8 cellular contexts compared by ENCODE assay signal in the genomic region with DNA sequence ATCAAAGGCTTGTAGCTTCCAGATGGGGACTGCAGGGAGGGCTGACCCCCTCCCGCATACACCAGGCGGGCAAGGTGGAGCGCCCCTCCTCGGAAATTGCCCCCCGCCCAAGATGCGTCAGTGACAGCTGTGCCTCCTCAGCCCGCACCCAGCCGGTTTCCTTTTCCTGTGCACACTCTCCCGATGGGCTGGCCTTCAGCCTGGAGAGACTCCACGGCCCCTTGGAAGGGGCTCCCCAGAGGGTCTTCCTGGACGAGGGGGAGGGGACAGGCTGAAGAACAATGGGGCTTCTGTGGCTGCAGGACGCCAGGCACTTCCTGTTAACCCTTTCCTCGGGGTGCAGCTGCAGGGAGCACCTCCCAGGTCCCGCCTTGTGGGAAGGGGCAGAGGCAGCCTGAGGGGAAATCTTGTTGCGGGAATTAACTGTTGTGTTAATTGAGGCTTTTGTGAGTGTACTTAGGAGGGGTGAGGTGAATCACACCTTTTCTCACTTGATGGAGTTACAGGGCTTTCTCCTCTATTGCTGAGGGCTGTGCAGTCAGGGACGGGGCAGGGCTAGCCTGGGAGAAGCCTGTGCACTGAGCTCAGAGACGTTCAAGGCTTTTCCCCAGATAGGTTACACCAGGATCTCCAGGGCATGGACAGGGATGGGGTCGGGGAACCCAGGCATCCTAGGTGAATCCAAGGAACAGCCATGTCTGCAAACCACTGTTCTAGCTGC. TPM values are rescaled to one million over a fixed set of nuclear protein-coding genes. Genes with fewer than 3 reads are reported as not detected.
DNase-seq lines count a peak whose midpoint lies in the region; ATAC-seq, FAIRE-seq and TF ChIP-seq lines count a peak whose summit lies in the region.

No MANE protein-coding gene starts in this region.

- H3K4me1 ChIP-seq in A549: peaks cover 74% of the 10 kb centered on the region

- no peak for FAIRE-seq in A549 (lab: Jason Lieb, UNC)

- TF ChIP-seq CTCF in A549 (IDR thresholded peaks at IDR 0.05) (no peak), progenitor cell of endocrine pancreas (IDR thresholded peaks at IDR 0.05; ENCODE audit: unreplicated experiment) (no peak)

- H3K36me3 Mint-ChIP-seq in activated naive CD8-positive, alpha-beta T cell: no peaks in the 10 kb centered on the region
- H3K36me3 Mint-ChIP-seq in progenitor cell of endocrine pancreas (ENCODE audit: insufficient read depth): no peaks in the 10 kb centered on the region

- peak overlapping the region; percentile 83 for H3K27ac Mint-ChIP-seq in activated naive CD8-positive, alpha-beta T cell
- H3K27ac Mint-ChIP-seq in progenitor cell of endocrine pancreas: peak overlapping the region; percentile 98

- CTCF ChIA-PET in A549 (lab: Yijun Ruan, JAX): interaction anchor here (0.9 to 3.0 kb wide), 5 partner anchors 12 to 187 kb away, joined by 4 to 10 read pairs (median 6); partner anchors contain the start of genes IER2 and STX10

- peak overlapping the region; percentile 83 for H3K4me3 Mint-ChIP-seq in activated naive CD8-positive, alpha-beta T cell
- H3K4me3 Mint-ChIP-seq in progenitor cell of endocrine pancreas (ENCODE audit: low read depth): peak overlapping the region; percentile 69

- H3K4me1 Mint-ChIP-seq in activated naive CD8-positive, alpha-beta T cell (ENCODE audit: low read depth): peaks cover 73% of the 10 kb centered on the region
- peaks cover 37% of the 10 kb centered on the region for H3K4me1 Mint-ChIP-seq in progenitor cell of endocrine pancreas (ENCODE audit: low read depth)

- 4% methylated on average over 8 of the region's 18 CpGs for WGBS in A549 (ENCODE audit: missing lambda C conversion rate)

- H3K27ac ChIP-seq in A549: peak overlapping the region; percentile 100

- no peak for TF ChIP-seq RAD21 in A549 (conservative IDR thresholded peaks at IDR 0.05 in 1 of 2, IDR thresholded peaks at IDR 0.05 in 1 of 2)

- peak; percentile 25; the same call in 1 of the 2 replicates for TF ChIP-seq POLR2A in A549 (IDR thresholded peaks at IDR 0.05; ENCODE audit: low read length)

- peak overlapping the region; percentile 99 for H3K4me2 ChIP-seq in A549

- DNase-seq in A549 (ENCODE audit: low read depth in 1 of 2, low spot score in 1 of 2): peak in 1 of 2 experiments; percentile 91
- DNase-seq in HCEC 1CT: peak; percentile 10
- peak; percentile 70 for DNase-seq in OCI-M1 (lab: John Stamatoyannopoulos, UW)
- DNase-seq in left cardiac atrium: peak; percentile 82
- DNase-seq in progenitor cell of endocrine pancreas (ENCODE audit: low spot score, unreplicated experiment): peak; percentile 70

- no peaks in the 10 kb centered on the region for H3K9me3 Mint-ChIP-seq in activated naive CD8-positive, alpha-beta T cell (ENCODE audit: low read depth)
- no peaks in the 10 kb centered on the region for H3K9me3 Mint-ChIP-seq in progenitor cell of endocrine pancreas (ENCODE audit: low read depth)

- H3K9me3 ChIP-seq in A549: no peaks in the 10 kb centered on the region

- no peaks in the 10 kb centered on the region for H3K27me3 Mint-ChIP-seq in activated naive CD8-positive, alpha-beta T cell
- no peaks in the 10 kb centered on the region for H3K27me3 Mint-ChIP-seq in progenitor cell of endocrine pancreas

- intact Hi-C loops in left cardiac atrium (cut with DNase I): no loop called here

- POLR2A ChIA-PET in A549 (lab: Yijun Ruan, JAX): interaction anchor here (0.6 to 5.4 kb wide), 9 partner anchors 10 to 686 kb away, joined by 3 to 72 read pairs (median 5); partner anchors contain the start of genes IER2 and STX10

- TF ChIP-seq EP300 in A549 (IDR thresholded peaks at IDR 0.05): no peak

- ATAC-seq in A549: peak; percentile 11 to 25; a peak in 4 of 6 replicates
- ATAC-seq in left cardiac atrium: peak; percentile 28 to 34
- no peak for ATAC-seq in HG03095 (IDR thresholded peaks at IDR 0.05; ENCODE audit: unreplicated experiment)
- no peak for ATAC-seq in HG02885 (IDR thresholded peaks at IDR 0.05; ENCODE audit: poor library complexity, unreplicated experiment)

- peak overlapping the region; percentile 24; the same call in 1 of the 3 replicates for H3K4me3 ChIP-seq in A549

TF ChIP-seq in A549, 52 proteins besides CTCF, POLR2A, EP300 and RAD21 (continues in another document):
- no peak for TF ChIP-seq MAZ (IDR thresholded peaks at IDR 0.05; ENCODE audit: borderline replicate concordance, low read depth, low read length)
- no peak for TF ChIP-seq CHD4 (IDR thresholded peaks at IDR 0.05; ENCODE audit: borderline replicate concordance)
- TF ChIP-seq GATA3 (IDR thresholded peaks at IDR 0.05; ENCODE audit: borderline replicate concordance): no peak; the same call in 1 of the 2 replicates
- TF ChIP-seq MAFK (IDR thresholded peaks at IDR 0.05; ENCODE audit: partially characterized antibody): no peak
- no peak for TF ChIP-seq KDM1A (IDR thresholded peaks at IDR 0.05; ENCODE audit: low read depth)
- TF ChIP-seq JUNB (IDR thresholded peaks at IDR 0.05): no peak
- no peak for TF ChIP-seq CEBPB (IDR thresholded peaks at IDR 0.05)
- TF ChIP-seq, protein P1, sequence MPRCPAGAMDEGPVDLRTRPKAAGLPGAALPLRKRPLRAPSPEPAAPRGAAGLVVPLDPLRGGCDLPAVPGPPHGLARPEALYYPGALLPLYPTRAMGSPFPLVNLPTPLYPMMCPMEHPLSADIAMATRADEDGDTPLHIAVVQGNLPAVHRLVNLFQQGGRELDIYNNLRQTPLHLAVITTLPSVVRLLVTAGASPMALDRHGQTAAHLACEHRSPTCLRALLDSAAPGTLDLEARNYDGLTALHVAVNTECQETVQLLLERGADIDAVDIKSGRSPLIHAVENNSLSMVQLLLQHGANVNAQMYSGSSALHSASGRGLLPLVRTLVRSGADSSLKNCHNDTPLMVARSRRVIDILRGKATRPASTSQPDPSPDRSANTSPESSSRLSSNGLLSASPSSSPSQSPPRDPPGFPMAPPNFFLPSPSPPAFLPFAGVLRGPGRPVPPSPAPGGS (IDR thresholded peaks at IDR 0.05): no peak; the same call in 2 of the 3 replicates
- TF ChIP-seq, protein P2, sequence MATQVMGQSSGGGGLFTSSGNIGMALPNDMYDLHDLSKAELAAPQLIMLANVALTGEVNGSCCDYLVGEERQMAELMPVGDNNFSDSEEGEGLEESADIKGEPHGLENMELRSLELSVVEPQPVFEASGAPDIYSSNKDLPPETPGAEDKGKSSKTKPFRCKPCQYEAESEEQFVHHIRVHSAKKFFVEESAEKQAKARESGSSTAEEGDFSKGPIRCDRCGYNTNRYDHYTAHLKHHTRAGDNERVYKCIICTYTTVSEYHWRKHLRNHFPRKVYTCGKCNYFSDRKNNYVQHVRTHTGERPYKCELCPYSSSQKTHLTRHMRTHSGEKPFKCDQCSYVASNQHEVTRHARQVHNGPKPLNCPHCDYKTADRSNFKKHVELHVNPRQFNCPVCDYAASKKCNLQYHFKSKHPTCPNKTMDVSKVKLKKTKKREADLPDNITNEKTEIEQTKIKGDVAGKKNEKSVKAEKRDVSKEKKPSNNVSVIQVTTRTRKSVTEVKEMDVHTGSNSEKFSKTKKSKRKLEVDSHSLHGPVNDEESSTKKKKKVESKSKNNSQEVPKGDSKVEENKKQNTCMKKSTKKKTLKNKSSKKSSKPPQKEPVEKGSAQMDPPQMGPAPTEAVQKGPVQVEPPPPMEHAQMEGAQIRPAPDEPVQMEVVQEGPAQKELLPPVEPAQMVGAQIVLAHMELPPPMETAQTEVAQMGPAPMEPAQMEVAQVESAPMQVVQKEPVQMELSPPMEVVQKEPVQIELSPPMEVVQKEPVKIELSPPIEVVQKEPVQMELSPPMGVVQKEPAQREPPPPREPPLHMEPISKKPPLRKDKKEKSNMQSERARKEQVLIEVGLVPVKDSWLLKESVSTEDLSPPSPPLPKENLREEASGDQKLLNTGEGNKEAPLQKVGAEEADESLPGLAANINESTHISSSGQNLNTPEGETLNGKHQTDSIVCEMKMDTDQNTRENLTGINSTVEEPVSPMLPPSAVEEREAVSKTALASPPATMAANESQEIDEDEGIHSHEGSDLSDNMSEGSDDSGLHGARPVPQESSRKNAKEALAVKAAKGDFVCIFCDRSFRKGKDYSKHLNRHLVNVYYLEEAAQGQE (IDR thresholded peaks at IDR 0.05): no peak
- peak in 1 of 2 experiments; percentile 23; a peak in 1 of 5 replicates for TF ChIP-seq JUN (IDR thresholded peaks at IDR 0.05)

RNA-seq across cellular contexts. Expression of gene IER2, which starts 14.3 kb away (rescaled TPM):
- polyA plus RNA-seq in A549 (2011; rRNA removed) (52.5 and 75.7 TPM in 2 replicates), A549 (2017; fragmentation: RNase III; extraction: RNeasy Plus Mini Kit Qiagen cat#74134 plus additional on column Dnase treatment) (35.9 to 39.9 TPM (median 36.7 TPM) in 3 replicates)
- 137 and 174 TPM in 2 replicates for polyA plus RNA-seq in A549 (2012; cell fraction: cytosol; rRNA removed)
- polyA plus RNA-seq in A549 (2012; cell fraction: nucleus; rRNA removed): 300 and 360 TPM in 2 replicates
- polyA minus RNA-seq in A549 (2011; rRNA and poly(A)+ RNA removed): 16.9 and 26.4 TPM in 2 replicates
- total RNA-seq in left cardiac atrium (10 to 100 TPM; 36.9 to 61.3 TPM), progenitor cell of endocrine pancreas (88.4 and 93.4 TPM in 2 replicates)

RNA-seq across cellular contexts. Expression of gene STX10, which starts 14.4 kb away (rescaled TPM):
- polyA plus RNA-seq in A549 (2011; rRNA removed) (39.1 and 41.5 TPM in 2 replicates), A549 (2017; fragmentation: RNase III; extraction: RNeasy Plus Mini Kit Qiagen cat#74134 plus additional on column Dnase treatment) (56.1 to 63.6 TPM (median 61.2 TPM) in 3 replicates)
- polyA plus RNA-seq in A549 (2012; cell fraction: cytosol; rRNA removed): 83.3 and 89.9 TPM in 2 replicates
- 115 and 121 TPM in 2 replicates for polyA plus RNA-seq in A549 (2012; cell fraction: nucleus; rRNA removed)
- polyA minus RNA-seq in A549 (2011; rRNA and poly(A)+ RNA removed): 26.2 and 39.5 TPM in 2 replicates
- total RNA-seq in left cardiac atrium (10 to 100 TPM; 30.0 to 36.1 TPM), progenitor cell of endocrine pancreas (49.2 and 55.9 TPM in 2 replicates)

RNA-seq across cellular contexts. Expression of gene NACC1, which starts 46.5 kb away (rescaled TPM):
- 26.1 and 30.0 TPM in 2 replicates for polyA plus RNA-seq in A549 (2011; rRNA removed)
- 117 and 155 TPM in 2 replicates for polyA plus RNA-seq in A549 (2012; cell fraction: cytosol; rRNA removed)
- 158 and 206 TPM in 2 replicates for polyA plus RNA-seq in A549 (2012; cell fraction: nucleus; rRNA removed)
- polyA plus RNA-seq in A549 (2017; fragmentation: RNase III; extraction: RNeasy Plus Mini Kit Qiagen cat#74134 plus additional on column Dnase treatment): 32.4 to 39.8 TPM (median 37.9 TPM) in 3 replicates
- polyA minus RNA-seq in A549 (2011; rRNA and poly(A)+ RNA removed): 20.0 and 30.9 TPM in 2 replicates
- 10 to 100 TPM; 34.9 to 47.8 TPM for total RNA-seq in left cardiac atrium
- total RNA-seq in progenitor cell of endocrine pancreas: 92.3 and 103 TPM in 2 replicates

RNA-seq across cellular contexts. Expression of gene TRMT1, which starts 48.0 kb away (rescaled TPM):
- 16.3 and 18.2 TPM in 2 replicates for polyA plus RNA-seq in A549 (2011; rRNA removed)
- 57.5 and 67.4 TPM in 2 replicates for polyA plus RNA-seq in A549 (2012; cell fraction: cytosol; rRNA removed)
- 388 and 458 TPM in 2 replicates for polyA plus RNA-seq in A549 (2012; cell fraction: nucleus; rRNA removed)
- polyA plus RNA-seq in A549 (2017; fragmentation: RNase III; extraction: RNeasy Plus Mini Kit Qiagen cat#74134 plus additional on column Dnase treatment): 29.8 to 40.2 TPM (median 35.2 TPM) in 3 replicates
- polyA minus RNA-seq in A549 (2011; rRNA and poly(A)+ RNA removed): 16.9 and 24.9 TPM in 2 replicates
- 10 to 100 TPM; 18.4 to 20.9 TPM for total RNA-seq in left cardiac atrium
- total RNA-seq in progenitor cell of endocrine pancreas: 51.5 and 52.4 TPM in 2 replicates

Comparison
In these comparisons a context has a peak if more than half of its experiments do, and no peak if none do; other contexts are left out.
1. ATAC-seq: peak in A549 (2 of 2) and left cardiac atrium (2 of 2); none in HG03095 (single experiment) and HG02885 (single experiment).